ENCODE assay signal across 8 cellular contexts in the genomic region with DNA sequence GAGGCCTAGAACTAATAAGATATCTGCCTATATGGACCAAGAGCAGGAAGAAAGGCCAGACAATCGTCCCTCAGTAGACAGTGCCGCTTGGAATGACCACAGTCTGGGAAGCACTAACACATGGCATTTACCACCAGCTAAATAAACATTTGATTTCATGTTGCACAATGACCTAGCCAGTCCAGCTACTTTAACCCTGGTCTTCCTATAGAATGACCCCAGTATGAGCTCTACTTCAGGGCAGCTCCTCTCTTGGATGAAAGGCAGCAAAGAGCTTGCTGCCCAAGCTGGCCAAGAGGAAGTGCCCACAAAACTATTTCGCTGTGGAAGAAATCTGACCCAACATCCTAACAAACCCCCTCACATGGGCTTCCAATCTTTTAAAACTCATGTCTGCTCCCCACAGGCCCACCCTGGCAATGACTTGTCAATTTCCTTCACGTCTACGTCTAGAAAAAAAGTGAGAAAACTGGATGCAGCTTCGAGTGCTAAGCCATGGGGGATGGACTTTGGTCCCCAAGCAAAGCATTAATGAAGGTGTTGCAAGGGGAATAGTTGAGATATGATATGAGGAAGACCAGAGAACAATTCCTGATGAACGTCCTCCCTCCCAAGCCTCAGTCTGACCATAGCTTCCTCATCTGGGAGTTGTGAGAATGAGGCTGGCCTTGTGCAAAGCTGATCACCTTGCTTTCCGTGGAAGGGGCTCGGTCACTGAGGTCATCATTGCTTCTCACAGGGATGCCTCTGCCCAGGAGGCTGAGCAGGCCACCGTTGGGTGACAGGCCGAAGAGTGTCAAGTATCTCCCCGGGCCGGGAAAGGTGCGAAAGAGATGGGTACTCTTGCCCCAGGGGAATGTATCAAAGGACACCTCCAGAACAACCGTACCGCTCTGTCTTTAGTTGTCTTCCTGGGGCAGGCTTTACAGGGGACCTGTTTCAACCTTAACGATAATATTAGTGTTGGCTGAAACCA. TPM values are rescaled to one million over a fixed set of nuclear protein-coding genes. Genes with fewer than 3 reads are reported as not detected.
DNase-seq lines count a peak whose midpoint lies in the region; ATAC-seq and TF ChIP-seq lines count a peak whose summit lies in the region.

No MANE protein-coding gene starts in this region.

- intact Hi-C loops in activated naive CD4-positive, alpha-beta T cell treated with anti-CD3 and anti-CD28 coated beads for 36 hours (cut with micrococcal nuclease) = loop anchor here (1.0 to 5.0 kb wide), 4 partner anchors 21 to 181 kb away; a partner anchor contains a TSS

- CTCF ChIA-PET in activated naive CD4-positive, alpha-beta T cell treated with anti-CD3 and anti-CD28 coated beads for 36 hours (lab: Charles Lee) = interaction anchor here (0.5 to 2.7 kb wide), 6 partner anchors 22 to 598 kb away, joined by 3 to 9 read pairs (median 4); a partner anchor contains a TSS

- H3K27ac Mint-ChIP-seq in activated naive CD4-positive, alpha-beta T cell treated with anti-CD3 and anti-CD28 coated beads for 36 hours = peak overlapping the region; percentile 91
- H3K27ac Mint-ChIP-seq in neural progenitor cell = no peak overlapping the region

- H3K9me3 ChIP-seq in neural progenitor cell (ENCODE audit: low read depth) = no peaks in the 10 kb centered on the region

- H3K4me3 Mint-ChIP-seq in activated naive CD4-positive, alpha-beta T cell treated with anti-CD3 and anti-CD28 coated beads for 36 hours = peak overlapping the region; percentile 92
- peak overlapping the region; percentile 85 for H3K4me3 Mint-ChIP-seq in neural progenitor cell

- no peak overlapping the region for H3K27ac ChIP-seq in neural progenitor cell

- H3K27me3 Mint-ChIP-seq in activated naive CD4-positive, alpha-beta T cell treated with anti-CD3 and anti-CD28 coated beads for 36 hours (ENCODE audit: low read depth) = no peaks in the 10 kb centered on the region
- peaks cover 6% of the 10 kb centered on the region for H3K27me3 Mint-ChIP-seq in neural progenitor cell (ENCODE audit: insufficient read depth, low read depth)

- peaks cover 29% of the 10 kb centered on the region for H3K4me1 Mint-ChIP-seq in activated naive CD4-positive, alpha-beta T cell treated with anti-CD3 and anti-CD28 coated beads for 36 hours (ENCODE audit: low read depth)
- peaks cover 14% of the 10 kb centered on the region for H3K4me1 Mint-ChIP-seq in neural progenitor cell

- H3K27me3 ChIP-seq in neural progenitor cell = peaks cover 10% of the 10 kb centered on the region

- peaks cover 13% of the 10 kb centered on the region for H3F3A ChIP-seq in neural progenitor cell (ENCODE audit: low read depth)

- H3K4me1 ChIP-seq in neural progenitor cell = no peaks in the 10 kb centered on the region

- H3K4me3 ChIP-seq in epithelial cell of proximal tubule (ENCODE audit: low read depth, low read length) (peak overlapping the region; percentile 67), neural progenitor cell (peak overlapping the region; percentile 62)

- H3K9me3 Mint-ChIP-seq in activated naive CD4-positive, alpha-beta T cell treated with anti-CD3 and anti-CD28 coated beads for 36 hours = no peaks in the 10 kb centered on the region
- H3K9me3 Mint-ChIP-seq in neural progenitor cell = no peaks in the 10 kb centered on the region

- H3K4me2 ChIP-seq in neural progenitor cell = peak overlapping the region; percentile 82

- H3K9ac ChIP-seq in neural progenitor cell = no peak overlapping the region

- TF ChIP-seq CTCF in epithelial cell of proximal tubule (conservative IDR thresholded peaks at IDR 0.05; ENCODE audit: low read depth, low read length) (no peak), neural progenitor cell (IDR thresholded peaks at IDR 0.05) (no peak)

- no peaks in the 10 kb centered on the region for H3K36me3 ChIP-seq in neural progenitor cell

- H2AFZ ChIP-seq in neural progenitor cell (replicated peaks) = peak overlapping the region; percentile 69

- no peaks in the 10 kb centered on the region for H4K20me1 ChIP-seq in neural progenitor cell (ENCODE audit: low read depth)

- peak; percentile 18 for DNase-seq in activated naive CD4-positive, alpha-beta T cell treated with anti-CD3 and anti-CD28 coated beads for 36 hours
- DNase-seq in activated naive CD4-positive, alpha-beta T cell (lab: John Stamatoyannopoulos, UW) = no peak
- DNase-seq in RPMI7951 (ENCODE audit: low read depth) (peak; percentile 24), epithelial cell of proximal tubule (ENCODE audit: low read depth) (no peak), neural progenitor cell (ENCODE audit: low spot score) (no peak), NCI-H69 (lab: John Stamatoyannopoulos, UW) (no peak), foreskin melanocyte (no peak)

- no peaks in the 10 kb centered on the region for H3K36me3 Mint-ChIP-seq in activated naive CD4-positive, alpha-beta T cell treated with anti-CD3 and anti-CD28 coated beads for 36 hours (ENCODE audit: low read depth)
- no peaks in the 10 kb centered on the region for H3K36me3 Mint-ChIP-seq in neural progenitor cell

- no peaks in the 10 kb centered on the region for H3K79me2 ChIP-seq in neural progenitor cell (ENCODE audit: low read depth)

- ATAC-seq in HG03039 (IDR thresholded peaks at IDR 0.05; ENCODE audit: unreplicated experiment) = no peak

RNA-seq across cellular contexts. Expression of a gene that starts 1.0 kb away (rescaled TPM):
- 10 to 100 TPM; 12.9 to 16.2 TPM for total RNA-seq in activated naive CD4-positive, alpha-beta T cell treated with anti-CD3 and anti-CD28 coated beads for 36 hours
- total RNA-seq in RPMI7951 (2014; rRNA removed; shearing (Covaris generic)) = 19.4 and 25.6 TPM in 2 replicates
- total RNA-seq in epithelial cell of proximal tubule (7.5 and 12.3 TPM in 2 replicates), neural progenitor cell (ENCODE audit: low replicate concordance) (4.3 and 12.5 TPM in 2 replicates)

RNA-seq across cellular contexts. Expression of a gene that starts 21.0 kb away (rescaled TPM):
- total RNA-seq in activated naive CD4-positive, alpha-beta T cell treated with anti-CD3 and anti-CD28 coated beads for 36 hours = 10 to 100 TPM; 96.1 to 99.1 TPM
- total RNA-seq in RPMI7951 (2014; rRNA removed; shearing (Covaris generic)) = 74.0 and 81.8 TPM in 2 replicates
- total RNA-seq in epithelial cell of proximal tubule (44.8 and 76.7 TPM in 2 replicates), neural progenitor cell (ENCODE audit: low replicate concordance) (81.6 and 101 TPM in 2 replicates)

RNA-seq across cellular contexts. Expression of a gene that starts 50.0 kb away (rescaled TPM):
- 10 to 100 TPM; 18.5 to 21.7 TPM for total RNA-seq in activated naive CD4-positive, alpha-beta T cell treated with anti-CD3 and anti-CD28 coated beads for 36 hours
- 35.8 and 38.7 TPM in 2 replicates for total RNA-seq in RPMI7951 (2014; rRNA removed; shearing (Covaris generic))
- total RNA-seq in epithelial cell of proximal tubule = 23.5 and 30.4 TPM in 2 replicates
- total RNA-seq in neural progenitor cell (ENCODE audit: low replicate concordance) = 21.6 and 25.0 TPM in 2 replicates

Comparison
In these comparisons a context has a peak if more than half of its experiments do, and no peak if none do; other contexts are left out.
1. DNase-seq: peak in activated naive CD4-positive, alpha-beta T cell treated with anti-CD3 and anti-CD28 coated beads for 36 hours (single experiment) and RPMI7951 (single experiment); none in activated naive CD4-positive, alpha-beta T cell (0 of 4), epithelial cell of proximal tubule (single experiment), neural progenitor cell (single experiment), NCI-H69 (single experiment) and foreskin melanocyte (single experiment).